In the genomic region with DNA sequence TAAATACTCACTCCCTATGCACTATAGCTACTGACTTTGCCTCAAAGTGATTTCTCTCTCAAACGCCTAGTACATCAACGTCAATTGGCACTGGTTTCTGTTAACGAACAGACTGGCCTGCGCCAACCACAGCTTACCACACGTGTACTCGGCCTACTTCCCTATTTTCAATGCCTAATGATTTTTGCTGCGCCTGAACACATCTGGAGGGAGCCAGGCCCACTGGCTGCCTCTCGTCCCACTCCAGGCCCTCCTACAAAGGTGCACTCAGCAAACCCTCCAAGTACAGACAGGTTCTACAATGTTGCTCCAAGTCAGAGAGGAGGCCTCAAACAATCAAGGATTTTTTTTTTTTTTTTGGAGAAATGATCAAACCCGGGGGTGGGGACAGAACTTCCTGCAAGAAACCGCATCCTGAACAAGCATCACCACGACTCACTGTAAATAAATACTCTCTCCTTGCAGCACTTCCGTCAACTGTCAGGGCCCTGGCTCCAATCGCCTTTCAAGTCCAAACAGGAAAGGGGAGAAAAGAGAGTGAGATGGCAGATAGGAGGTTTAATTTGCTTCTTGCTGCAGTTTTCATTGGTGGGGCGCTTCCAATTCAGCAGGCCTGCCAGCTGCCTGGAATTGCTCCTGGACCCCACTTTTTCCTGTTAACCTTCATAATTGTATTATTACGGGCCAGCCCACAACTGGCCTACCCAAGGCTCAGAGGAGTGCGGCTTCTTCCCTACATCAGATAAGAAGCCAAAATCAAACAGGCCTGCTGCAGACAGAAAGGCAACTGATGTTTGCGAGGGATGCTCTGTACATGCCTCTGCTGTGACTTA, we compare ENCODE assay signal across 8 cellular contexts.
DNase-seq lines count a peak whose midpoint lies in the region; ATAC-seq and TF ChIP-seq lines count a peak whose summit lies in the region.

No MANE protein-coding gene starts in this region.

- H3K27me3 ChIP-seq in OCI-LY3 (ENCODE audit: low read depth, low read length) (peaks cover 9% of the 10 kb centered on the region; the same call in 1 of the 2 replicates), right cardiac atrium (ENCODE audit: control insufficient read depth, insufficient read depth) (no peaks in the 10 kb centered on the region), WERI-Rb-1 (ENCODE audit: insufficient read depth, low read depth, severe bottlenecking) (no peaks in the 10 kb centered on the region)

- no peaks in the 10 kb centered on the region for H4K20me1 ChIP-seq in OCI-LY3 (ENCODE audit: insufficient read depth, low read length)

- H3K27ac ChIP-seq in OCI-LY3 (ENCODE audit: low read length) = no peak overlapping the region
- peak overlapping the region; percentile 50 for H3K27ac ChIP-seq in right cardiac atrium (ENCODE audit: low read length)
- H3K27ac ChIP-seq in WERI-Rb-1 = no peak overlapping the region

- peak overlapping the region; percentile 96 for H3K27ac Mint-ChIP-seq in activated T-helper 17 cell treated with anti-CD3 and anti-CD28 coated beads, Interleukin-2, amount 50 U/mL, for 72 hours

- H3K4me1 Mint-ChIP-seq in activated T-helper 17 cell treated with anti-CD3 and anti-CD28 coated beads, Interleukin-2, amount 50 U/mL, for 72 hours = peaks cover 80% of the 10 kb centered on the region

- TF ChIP-seq CTCF in OCI-LY3 (IDR thresholded peaks at IDR 0.05; ENCODE audit: low read depth, low read length) (no peak), WERI-Rb-1 (IDR thresholded peaks at IDR 0.05; ENCODE audit: low read depth, low read length) (no peak)

- intact Hi-C loops in right cardiac atrium (cut with DNase I) = no loop called here

- H3K9ac ChIP-seq in OCI-LY3 (ENCODE audit: low read length) = no peak overlapping the region

- no peaks in the 10 kb centered on the region for H3K9me3 Mint-ChIP-seq in activated T-helper 17 cell treated with anti-CD3 and anti-CD28 coated beads, Interleukin-2, amount 50 U/mL, for 72 hours

- peak; percentile 97 for ATAC-seq in GM18867 (IDR thresholded peaks at IDR 0.05; ENCODE audit: unreplicated experiment)
- ATAC-seq in HG02884 (IDR thresholded peaks at IDR 0.05; ENCODE audit: unreplicated experiment) = peak; percentile 93
- peak; percentile 70 for ATAC-seq in activated T-helper 17 cell treated with anti-CD3 and anti-CD28 coated beads, Interleukin-2, amount 50 U/mL, for 72 hours (replicated peaks)
- ATAC-seq in right cardiac atrium = peak; percentile 57 to 85

- H3K36me3 ChIP-seq in OCI-LY3 (replicated peaks; ENCODE audit: low read depth, low read length) (no peaks in the 10 kb centered on the region), WERI-Rb-1 (no peaks in the 10 kb centered on the region)

- DNase-seq in right cardiac atrium (peak; percentile 41 to 68 (median 65)), ecto neural progenitor cell (ENCODE audit: low spot score) (no peak), WERI-Rb-1 (no peak)
- DNase-seq in stimulated activated CD8-positive, alpha-beta memory T cell treated with anti-CD3 and anti-CD28 coated beads, Interleukin-7, amount 100 ng/mL, for 1 hour (ENCODE audit: low read depth in 2 of 2) = peak; percentile 27 to 42

- H3K4me2 ChIP-seq in OCI-LY3 (ENCODE audit: low read length) = peak overlapping the region; percentile 57

- no peaks in the 10 kb centered on the region for H3K27me3 Mint-ChIP-seq in activated T-helper 17 cell treated with anti-CD3 and anti-CD28 coated beads, Interleukin-2, amount 50 U/mL, for 72 hours

- H3K79me2 ChIP-seq in OCI-LY3 (ENCODE audit: low read length) = no peaks in the 10 kb centered on the region

- H2AFZ ChIP-seq in OCI-LY3 (ENCODE audit: low read depth, low read length) = peak overlapping the region; percentile 57; the same call in 1 of the 2 replicates

- H3K36me3 Mint-ChIP-seq in activated T-helper 17 cell treated with anti-CD3 and anti-CD28 coated beads, Interleukin-2, amount 50 U/mL, for 72 hours (ENCODE audit: low read depth) = no peaks in the 10 kb centered on the region

- H3K4me1 ChIP-seq in OCI-LY3 (ENCODE audit: low read length) (peaks cover 15% of the 10 kb centered on the region), right cardiac atrium (ENCODE audit: control insufficient read depth, insufficient read depth, low read length) (peaks cover 16% of the 10 kb centered on the region)

- H3K4me3 Mint-ChIP-seq in activated T-helper 17 cell treated with anti-CD3 and anti-CD28 coated beads, Interleukin-2, amount 50 U/mL, for 72 hours = peak overlapping the region; percentile 86

- 58% methylated on average over 17 of the region's 17 CpGs for WGBS in right cardiac atrium

- no peak overlapping the region; the same call in 1 of the 2 replicates for H3K4me3 ChIP-seq in OCI-LY3 (ENCODE audit: low read length)
- no peak overlapping the region for H3K4me3 ChIP-seq in right cardiac atrium (ENCODE audit: low read length)
- no peak overlapping the region for H3K4me3 ChIP-seq in WERI-Rb-1 (ENCODE audit: low read depth, low read length)

- H3K9me3 ChIP-seq in OCI-LY3 (ENCODE audit: insufficient read depth, low read length) = no peaks in the 10 kb centered on the region; the same call in 1 of the 2 replicates
- no peaks in the 10 kb centered on the region for H3K9me3 ChIP-seq in right cardiac atrium (ENCODE audit: control insufficient read depth, low read length)
- no peaks in the 10 kb centered on the region for H3K9me3 ChIP-seq in WERI-Rb-1 (ENCODE audit: severe bottlenecking)

Comparison
In these comparisons a context has a peak if more than half of its experiments do, and no peak if none do; other contexts are left out.
1. DNase-seq: peak in right cardiac atrium (3 of 3) and stimulated activated CD8-positive, alpha-beta memory T cell treated with anti-CD3 and anti-CD28 coated beads, Interleukin-7, amount 100 ng/mL, for 1 hour (2 of 2); none in ecto neural progenitor cell (single experiment) and WERI-Rb-1 (single experiment).
2. Peak in every context shown above with its lines, with median percentiles within 50 percentile points of each other: ATAC-seq.